Comparison of ENCODE assay signal across 19 cellular contexts in the genomic region with DNA sequence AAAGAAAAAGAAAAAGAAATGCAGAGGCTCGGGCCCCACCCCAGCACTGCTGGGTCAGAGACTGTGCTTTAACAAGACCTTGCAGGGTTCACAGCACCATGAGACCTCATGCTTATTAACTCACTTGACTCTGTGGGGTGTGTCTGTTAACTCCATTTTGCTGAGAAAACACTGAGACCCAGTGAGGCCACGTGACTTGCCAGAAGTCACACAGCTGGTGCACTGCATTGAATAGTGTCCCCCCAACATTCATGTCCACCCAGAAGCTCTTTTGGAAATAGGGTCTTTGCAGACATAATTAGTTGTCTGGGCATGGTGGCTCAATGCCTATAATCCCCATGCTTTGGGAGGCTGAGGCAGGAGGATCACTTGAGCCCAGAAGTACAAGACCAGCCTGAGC. TPM values are rescaled to one million over a fixed set of nuclear protein-coding genes. Genes with fewer than 3 reads are reported as not detected.
DNase-seq lines count a peak whose midpoint lies in the region; ATAC-seq, FAIRE-seq and TF ChIP-seq lines count a peak whose summit lies in the region.
"Had no signal": no experiment of that assay in that cellular context is flagged by ENCODE, and none has a peak within 500 bp of the region (broad histone marks: within the 10 kb centered on the region; RNA-seq: fewer than 3 reads in every experiment).

No MANE protein-coding gene starts in this region.

- H3K9ac ChIP-seq in kidney (ENCODE audit: low read length in 2 of 2) = no peak overlapping the region
- H3K9ac ChIP-seq: BLaER1 treated with 17β-estradiol and CSF1 and Interleukin-3, amounts not matched to agents 10 nM and 100 nM had no signal

- TF ChIP-seq POLR2A in testis (IDR thresholded peaks at IDR 0.05) = no peak

- TF ChIP-seq RAD21 in Ishikawa (IDR thresholded peaks at IDR 0.05; ENCODE audit: low read depth) = no peak

- no peak for TF ChIP-seq CTCF in kidney (IDR thresholded peaks at IDR 0.05; ENCODE audit: borderline replicate concordance, extremely low read depth, insufficient read depth)
- no peak for TF ChIP-seq CTCF in testis (IDR thresholded peaks at IDR 0.05)

- H3K9me3 ChIP-seq in right cardiac atrium (ENCODE audit: control insufficient read depth, low read length) (no peaks in the 10 kb centered on the region), kidney (ENCODE audit: control insufficient read depth in 1 of 2, low read length in 2 of 2) (no peaks in the 10 kb centered on the region), testis (no peaks in the 10 kb centered on the region)
- H3K9me3 ChIP-seq: BLaER1 treated with 17β-estradiol and CSF1 and Interleukin-3, amounts not matched to agents 10 nM and 100 nM had no signal

- H3K36me3 ChIP-seq in kidney (ENCODE audit: control insufficient read depth in 1 of 2, insufficient read depth in 2 of 2, low read length in 2 of 2) (no peaks in the 10 kb centered on the region), testis (ENCODE audit: low read depth, missing control alignments) (no peaks in the 10 kb centered on the region)
- H3K36me3 ChIP-seq: BLaER1 treated with 17β-estradiol and CSF1 and Interleukin-3, amounts not matched to agents 10 nM and 100 nM had no signal

- no peak overlapping the region for H3K4me3 ChIP-seq in right cardiac atrium (ENCODE audit: low read length)
- H3K4me3 ChIP-seq in kidney (ENCODE audit: low read length in 2 of 2) = no peak overlapping the region
- no peak overlapping the region for H3K4me3 ChIP-seq in testis
- H3K4me3 ChIP-seq: BLaER1 treated with 17β-estradiol and CSF1 and Interleukin-3, amounts not matched to agents 10 nM and 100 nM had no signal

- WGBS in right cardiac atrium = 80% methylated on average over 2 of the region's 2 CpGs
- whole genome bisulfite sequencing in testis, 2 donors = 91 to 96% methylated on average over 2 of the region's 2 CpGs

- DNase-seq in Right ventricle myocardium superior = peak; percentile 14
- DNase-seq in right cardiac atrium = no peak
- peak; percentile 4 for DNase-seq in kidney
- DNase-seq in central memory CD4-positive, alpha-beta T cell = no peak
- DNase-seq in activated CD4-positive, alpha-beta T cell treated with anti-CD3 and anti-CD28 coated beads, Interleukin-2, amount 50 U/mL, for 4 hours = no peak
- DNase-seq in testis = no peak
- DNase-seq: 8988T; Calu3; CD8-positive, alpha-beta T cell; DMS53; DND-41; EL; H9 had no signal

- H3K27ac ChIP-seq in right cardiac atrium (ENCODE audit: low read length) = no peak overlapping the region
- H3K27ac ChIP-seq in kidney (ENCODE audit: low read depth in 2 of 2, low read length in 2 of 2) = no peak overlapping the region
- H3K27ac ChIP-seq in testis = no peak overlapping the region
- H3K27ac ChIP-seq: BLaER1 treated with 17β-estradiol and CSF1 and Interleukin-3, amounts not matched to agents 10 nM and 100 nM had no signal

- ATAC-seq in Right ventricle myocardium superior (ENCODE audit: poor library complexity) (no peak), right cardiac atrium (no peak)
- ATAC-seq: CD8-positive, alpha-beta T cell had no signal

- FAIRE-seq in kidney (lab: Jason Lieb, UNC) = no peak
- FAIRE-seq: GM12891, GM19239, H1, HTR-8/SVneo had no signal

- H3K27me3 ChIP-seq in right cardiac atrium (ENCODE audit: control insufficient read depth, insufficient read depth) (no peaks in the 10 kb centered on the region), testis (no peaks in the 10 kb centered on the region)
- H3K27me3 ChIP-seq: BLaER1 treated with 17β-estradiol and CSF1 and Interleukin-3, amounts not matched to agents 10 nM and 100 nM had no signal

- no peaks in the 10 kb centered on the region for H3K4me1 ChIP-seq in right cardiac atrium (ENCODE audit: control insufficient read depth, insufficient read depth, low read length)
- no peaks in the 10 kb centered on the region for H3K4me1 ChIP-seq in kidney (ENCODE audit: control insufficient read depth in 1 of 2, insufficient read depth in 1 of 2, low read depth in 1 of 2, low read length in 2 of 2)
- H3K4me1 ChIP-seq in testis = no peaks in the 10 kb centered on the region

- intact Hi-C loops in Right ventricle myocardium superior (cut with DNase I) = no loop called here
- intact Hi-C loops in right cardiac atrium (cut with DNase I) = no loop called here
- intact Hi-C loops in kidney (cut with DNase I) = no loop called here
- intact Hi-C loops in testis (cut with DNase I; ENCODE audit: low total_unique reads) = no loop called here

- TF ChIP-seq EP300 in Ishikawa (IDR thresholded peaks at IDR 0.05; ENCODE audit: borderline replicate concordance) = no peak

TF ChIP-seq in Ishikawa, 13 proteins besides CTCF, POLR2A, EP300 and RAD21:
- TF ChIP-seq, protein P1, sequence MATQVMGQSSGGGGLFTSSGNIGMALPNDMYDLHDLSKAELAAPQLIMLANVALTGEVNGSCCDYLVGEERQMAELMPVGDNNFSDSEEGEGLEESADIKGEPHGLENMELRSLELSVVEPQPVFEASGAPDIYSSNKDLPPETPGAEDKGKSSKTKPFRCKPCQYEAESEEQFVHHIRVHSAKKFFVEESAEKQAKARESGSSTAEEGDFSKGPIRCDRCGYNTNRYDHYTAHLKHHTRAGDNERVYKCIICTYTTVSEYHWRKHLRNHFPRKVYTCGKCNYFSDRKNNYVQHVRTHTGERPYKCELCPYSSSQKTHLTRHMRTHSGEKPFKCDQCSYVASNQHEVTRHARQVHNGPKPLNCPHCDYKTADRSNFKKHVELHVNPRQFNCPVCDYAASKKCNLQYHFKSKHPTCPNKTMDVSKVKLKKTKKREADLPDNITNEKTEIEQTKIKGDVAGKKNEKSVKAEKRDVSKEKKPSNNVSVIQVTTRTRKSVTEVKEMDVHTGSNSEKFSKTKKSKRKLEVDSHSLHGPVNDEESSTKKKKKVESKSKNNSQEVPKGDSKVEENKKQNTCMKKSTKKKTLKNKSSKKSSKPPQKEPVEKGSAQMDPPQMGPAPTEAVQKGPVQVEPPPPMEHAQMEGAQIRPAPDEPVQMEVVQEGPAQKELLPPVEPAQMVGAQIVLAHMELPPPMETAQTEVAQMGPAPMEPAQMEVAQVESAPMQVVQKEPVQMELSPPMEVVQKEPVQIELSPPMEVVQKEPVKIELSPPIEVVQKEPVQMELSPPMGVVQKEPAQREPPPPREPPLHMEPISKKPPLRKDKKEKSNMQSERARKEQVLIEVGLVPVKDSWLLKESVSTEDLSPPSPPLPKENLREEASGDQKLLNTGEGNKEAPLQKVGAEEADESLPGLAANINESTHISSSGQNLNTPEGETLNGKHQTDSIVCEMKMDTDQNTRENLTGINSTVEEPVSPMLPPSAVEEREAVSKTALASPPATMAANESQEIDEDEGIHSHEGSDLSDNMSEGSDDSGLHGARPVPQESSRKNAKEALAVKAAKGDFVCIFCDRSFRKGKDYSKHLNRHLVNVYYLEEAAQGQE (IDR thresholded peaks at IDR 0.05; ENCODE audit: low read depth) = no peak
- TF ChIP-seq, protein P2, sequence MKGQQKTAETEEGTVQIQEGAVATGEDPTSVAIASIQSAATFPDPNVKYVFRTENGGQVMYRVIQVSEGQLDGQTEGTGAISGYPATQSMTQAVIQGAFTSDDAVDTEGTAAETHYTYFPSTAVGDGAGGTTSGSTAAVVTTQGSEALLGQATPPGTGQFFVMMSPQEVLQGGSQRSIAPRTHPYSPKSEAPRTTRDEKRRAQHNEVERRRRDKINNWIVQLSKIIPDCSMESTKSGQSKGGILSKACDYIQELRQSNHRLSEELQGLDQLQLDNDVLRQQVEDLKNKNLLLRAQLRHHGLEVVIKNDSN (IDR thresholded peaks at IDR 0.05) = 0 out of 2 replicates have a peak, but pooled peaks have one; percentile 27

RNA-seq across cellular contexts. Expression of a gene that starts 39.7 kb away (rescaled TPM):
- not detected for total RNA-seq in Right ventricle myocardium superior
- under 1 TPM; 0.23 to 0.53 (median 0.35) TPM for total RNA-seq in right cardiac atrium
- 0.29 TPM for polyA plus RNA-seq in right cardiac atrium
- 0.85 TPM for total RNA-seq in kidney
- 0.54 TPM for polyA plus RNA-seq in kidney (ENCODE audit: insufficient read depth, low read depth, low replicate concordance)
- 10 to 100 TPM; 42.1 to 63.1 TPM for total RNA-seq in testis
- polyA plus RNA-seq in testis (ENCODE audit: insufficient read depth, low read depth, low replicate concordance) = 67.5 TPM

RNA-seq across cellular contexts. Expression of a gene that starts 59.0 kb away (rescaled TPM):
- 234 TPM for total RNA-seq in Right ventricle myocardium superior
- 100 to 1,000 TPM; 247 to 309 (median 276) TPM for total RNA-seq in right cardiac atrium
- 260 TPM for polyA plus RNA-seq in right cardiac atrium
- total RNA-seq in kidney = 377 TPM
- 605 TPM for polyA plus RNA-seq in kidney (ENCODE audit: insufficient read depth, low read depth, low replicate concordance)
- 10 to 100 TPM; 95.1 to 99.9 TPM for total RNA-seq in testis
- 319 TPM for polyA plus RNA-seq in testis (ENCODE audit: insufficient read depth, low read depth, low replicate concordance)

Comparison
In these comparisons a context has a peak if more than half of its experiments do, and no peak if none do; other contexts are left out.
1. DNase-seq: peak in Right ventricle myocardium superior (single experiment) and kidney (single experiment); none in right cardiac atrium (0 of 3), central memory CD4-positive, alpha-beta T cell (single experiment), activated CD4-positive, alpha-beta T cell treated with anti-CD3 and anti-CD28 coated beads, Interleukin-2, amount 50 U/mL, for 4 hours (0 of 2) and testis (single experiment).
2. RNA of a gene that starts 39.7 kb away (total RNA-seq): 42.1 to 63.1 TPM in testis; 0.85 TPM in kidney (single experiment), 0.23 to 0.53 TPM in right cardiac atrium and not detected in Right ventricle myocardium superior (single experiment); every median in the first group is over 10 times any median in the second.